In the genomic region with DNA sequence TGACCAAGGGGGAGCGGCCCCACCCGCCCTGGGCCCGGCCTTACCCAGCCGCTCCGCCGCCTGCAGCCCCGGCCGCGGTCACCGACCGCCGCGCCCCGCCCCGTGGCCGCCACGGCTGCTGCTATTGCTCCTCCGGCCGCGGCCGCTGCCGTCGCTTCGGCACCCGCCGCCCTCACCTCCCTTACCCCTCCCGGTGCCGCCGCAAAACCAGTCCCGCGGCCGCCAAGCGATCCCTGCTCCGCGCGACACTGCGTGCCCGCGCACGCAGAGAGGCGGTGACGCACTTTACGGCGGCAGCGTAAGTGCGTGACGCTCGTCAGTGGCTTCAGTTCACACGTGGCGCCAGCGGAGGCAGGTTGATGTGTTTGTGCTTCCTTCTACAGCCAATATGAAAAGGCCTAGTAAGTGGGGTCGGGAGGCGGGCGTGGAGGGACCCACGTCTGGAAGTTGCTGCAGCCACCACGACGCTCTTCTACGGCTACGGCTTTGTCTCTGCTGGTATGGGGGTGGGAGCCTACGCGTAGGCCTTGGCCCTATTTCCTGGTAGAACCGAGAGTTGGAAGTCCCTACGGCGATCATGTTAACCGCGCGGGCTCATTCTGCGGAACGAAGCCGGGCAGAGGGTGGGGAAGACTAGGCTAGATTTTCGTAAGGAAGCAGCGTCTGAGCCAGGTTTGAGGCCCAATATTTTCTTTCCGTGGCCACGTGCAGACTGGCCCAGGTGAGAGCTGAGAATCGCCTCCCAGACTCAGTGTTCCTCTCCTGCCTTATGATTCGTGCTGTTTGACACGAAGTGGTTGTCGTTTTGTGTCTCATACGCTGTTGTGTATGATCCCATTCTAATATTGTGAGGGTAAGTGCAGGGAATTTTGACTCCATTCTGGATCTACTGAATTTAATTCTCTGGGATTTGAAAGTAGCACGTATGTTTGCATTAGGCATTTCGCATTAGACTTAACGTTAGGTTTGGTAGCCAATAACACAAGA, we compare ENCODE assay signal across 8 cellular contexts. TPM values are rescaled to one million over a fixed set of nuclear protein-coding genes. Genes with fewer than 3 reads are reported as not detected.
DNase-seq lines count a peak whose midpoint lies in the region; ATAC-seq and TF ChIP-seq lines count a peak whose summit lies in the region.

A gene with protein sequence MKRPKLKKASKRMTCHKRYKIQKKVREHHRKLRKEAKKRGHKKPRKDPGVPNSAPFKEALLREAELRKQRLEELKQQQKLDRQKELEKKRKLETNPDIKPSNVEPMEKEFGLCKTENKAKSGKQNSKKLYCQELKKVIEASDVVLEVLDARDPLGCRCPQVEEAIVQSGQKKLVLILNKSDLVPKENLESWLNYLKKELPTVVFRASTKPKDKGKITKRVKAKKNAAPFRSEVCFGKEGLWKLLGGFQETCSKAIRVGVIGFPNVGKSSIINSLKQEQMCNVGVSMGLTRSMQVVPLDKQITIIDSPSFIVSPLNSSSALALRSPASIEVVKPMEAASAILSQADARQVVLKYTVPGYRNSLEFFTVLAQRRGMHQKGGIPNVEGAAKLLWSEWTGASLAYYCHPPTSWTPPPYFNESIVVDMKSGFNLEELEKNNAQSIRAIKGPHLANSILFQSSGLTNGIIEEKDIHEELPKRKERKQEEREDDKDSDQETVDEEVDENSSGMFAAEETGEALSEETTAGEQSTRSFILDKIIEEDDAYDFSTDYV (plus strand): TSS at position 328 of the 987 bp plus-strand sequence. CDS start 61 bp downstream, at position 389.
Gene PBRM1, minus strand, starts transcription at position 209 of the 987 bp plus-strand sequence.

- ATAC-seq in GM18858 (IDR thresholded peaks at IDR 0.05; ENCODE audit: unreplicated experiment) (peak; percentile 66), HG03066 (IDR thresholded peaks at IDR 0.05; ENCODE audit: low read depth, unreplicated experiment) (peak; percentile 66)

- H3K4me3 ChIP-seq in A673 (ENCODE audit: low read depth, low read length, poor library complexity, severe bottlenecking) (peak within 1 kb of the TSS; percentile 85), iPS-18a (ENCODE audit: low read length) (peak within 1 kb of the TSS; percentile 99), skeletal muscle satellite cell (ENCODE audit: low read length) (peak within 1 kb of the TSS; percentile 90)

- H3K4me1 ChIP-seq in A673 (ENCODE audit: insufficient read depth, low read length, poor library complexity, severe bottlenecking): peaks cover 19% of the 10 kb centered on the region
- peaks cover 6% of the 10 kb centered on the region for H3K4me1 ChIP-seq in iPS-18a (ENCODE audit: control insufficient read depth, low read depth, low read length)
- peaks cover 42% of the 10 kb centered on the region for H3K4me1 ChIP-seq in skeletal muscle satellite cell (ENCODE audit: control insufficient read depth, insufficient read depth, low read length)

- H3K4me2 ChIP-seq in skeletal muscle satellite cell (ENCODE audit: low read length): peak within 1 kb of the TSS; percentile 79

- POLR2A ChIA-PET in A673 (lab: Charles Lee; ENCODE audit: low non-redundant PET): no interaction called here

- H3K36me3 ChIP-seq in A673 (ENCODE audit: insufficient read depth, low read length, poor library complexity, severe bottlenecking) (peaks cover 46% of the 10 kb centered on the region), iPS-18a (ENCODE audit: control insufficient read depth, low read depth, low read length) (peaks cover 47% of the 10 kb centered on the region), skeletal muscle satellite cell (ENCODE audit: insufficient read depth, low read length) (peaks cover 37% of the 10 kb centered on the region)

- intact Hi-C loops in A673 (cut with micrococcal nuclease; ENCODE audit: unreplicated experiment): no loop called here

- in situ Hi-C loops in T47D (cut with HindIII; ENCODE audit: low pct_unique_long_range_greater_than_20kb, low sequenced_read_pairs): no loop called here

- peak within 1 kb of the TSS; percentile 88 for H3K27ac ChIP-seq in A673 (ENCODE audit: low read depth, low read length, poor library complexity, severe bottlenecking)
- peak within 1 kb of the TSS; percentile 97 for H3K27ac ChIP-seq in VCaP
- peak within 1 kb of the TSS; percentile 89 for H3K27ac ChIP-seq in iPS-18a (ENCODE audit: low read length)

- no peaks in the 10 kb centered on the region for H3K27me3 ChIP-seq in A673 (replicated peaks; ENCODE audit: insufficient read depth, low read depth, low read length, poor library complexity)
- H3K27me3 ChIP-seq in iPS-18a (ENCODE audit: control insufficient read depth, insufficient read depth, low read length): no peaks in the 10 kb centered on the region
- H3K27me3 ChIP-seq in skeletal muscle satellite cell (ENCODE audit: control insufficient read depth, insufficient read depth, low read length): no peaks in the 10 kb centered on the region

- peak; percentile 93 for DNase-seq in A673 (ENCODE audit: low spot score)
- peak; percentile 58 for DNase-seq in NCI-H2196 treated with DMSO at 0.1 percent for 48 hours (lab: John Stamatoyannopoulos, UW; ENCODE audit: unreplicated experiment)
- peak; percentile 74 to 95 for DNase-seq in T47D (ENCODE audit: low read depth in 1 of 2, low spot score in 1 of 2)

- no peaks in the 10 kb centered on the region for H3K9me3 ChIP-seq in A673 (ENCODE audit: low read depth, low read length, poor library complexity, severe bottlenecking)
- no peaks in the 10 kb centered on the region for H3K9me3 ChIP-seq in iPS-18a (ENCODE audit: control insufficient read depth, low read depth, low read length)
- H3K9me3 ChIP-seq in skeletal muscle satellite cell (replicated peaks; ENCODE audit: low read length): no peaks in the 10 kb centered on the region

- CTCF ChIA-PET in A673 (lab: Charles Lee): no interaction called here

- TF ChIP-seq CTCF in A673 (conservative IDR thresholded peaks at IDR 0.05; ENCODE audit: low read depth, low read length): no peak
- TF ChIP-seq CTCF in VCaP (conservative IDR thresholded peaks at IDR 0.05): no peak

- BruUV-seq in A673 (replicated peaks; lab: Mats Ljungman, UMichigan): TSS peak; percentile 59

- H3K9ac ChIP-seq in iPS-18a (ENCODE audit: low read length) (peak within 1 kb of the TSS; percentile 97), skeletal muscle satellite cell (ENCODE audit: low read depth, low read length) (peak within 1 kb of the TSS; percentile 93)

RNA-seq across cellular contexts. Expression of the first gene that starts in this region (rescaled TPM):
- total RNA-seq in A673 (2021): 94.0 and 110 TPM in 2 replicates
- 188 and 213 TPM in 2 replicates for total RNA-seq in skeletal muscle satellite cell (2012; rRNA removed)

RNA-seq across cellular contexts. Expression of gene PBRM1, which starts in this region (rescaled TPM):
- total RNA-seq in A673 (2021): 57.1 and 65.0 TPM in 2 replicates
- 45.9 and 48.5 TPM in 2 replicates for total RNA-seq in skeletal muscle satellite cell (2012; rRNA removed)

Comparison
In these comparisons a context has a peak if more than half of its experiments do, and no peak if none do; other contexts are left out.
1. Peak in every context shown above with its lines: DNase-seq, ATAC-seq, H3K4me3 ChIP-seq and H3K27ac ChIP-seq.